ENCODE assay signal across 8 cellular contexts in the genomic region with DNA sequence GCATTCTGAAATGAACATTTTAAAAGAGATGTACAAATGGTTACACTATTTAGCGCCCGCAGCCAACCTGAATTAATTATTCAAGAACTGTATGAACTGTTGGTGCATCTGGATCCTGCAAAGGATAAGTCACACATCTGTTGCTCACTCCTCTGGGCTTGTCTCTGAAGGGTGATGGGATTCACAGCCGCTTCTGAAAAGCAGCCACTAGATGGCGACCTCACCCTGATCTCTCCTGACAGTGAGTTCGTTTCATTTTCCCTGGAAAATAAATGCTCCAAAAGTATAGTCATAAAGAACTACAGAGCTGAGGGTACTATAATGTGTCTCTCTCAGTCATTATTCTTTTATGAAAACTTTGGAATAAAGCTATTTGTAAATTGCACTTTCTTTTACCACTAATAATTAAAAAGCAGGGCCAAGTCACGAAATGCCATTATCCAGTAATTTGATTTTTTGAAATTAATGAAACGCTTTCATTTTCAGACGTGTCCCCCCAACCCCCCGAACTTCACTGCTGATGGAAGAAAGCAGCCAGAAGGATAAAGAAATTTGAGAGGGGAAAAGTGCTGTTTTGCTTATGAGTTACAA.
DNase-seq lines count a peak whose midpoint lies in the region; ATAC-seq, FAIRE-seq and TF ChIP-seq lines count a peak whose summit lies in the region.

No MANE protein-coding gene starts in this region.

- DNase-seq in Caki2 (ENCODE audit: low read depth) (peak; percentile 22), KBM-7 (peak; percentile 59), OCI-M1 (lab: John Stamatoyannopoulos, UW) (peak; percentile 67), foreskin melanocyte (peak; percentile 60), pancreas (peak; percentile 40 to 82 (median 56)), ureter (ENCODE audit: low spot score) (peak; percentile 76)
- peak; percentile 14 for DNase-seq in activated T-helper 2 cell treated with anti-CD3 and anti-CD28 coated beads, Interferon-gamma antibody, Interleukin-2, Interleukin-4, amounts not matched to agents 10 μg/mL and 5 μg/mL and 100 μg/mL, durations not matched to agents 14 hours and 24 hours and 36 hours (ENCODE audit: low spot score)

- peak overlapping the region in 1 of 4 donors; percentile 4 for H3K4me3 ChIP-seq in pancreas

- H3K4me1 ChIP-seq in pancreas = peaks cover 0 to 3% (median 0%) of the 10 kb centered on the region in 3 donors

- intact Hi-C loops in activated T-helper 2 cell treated with anti-CD3 and anti-CD28 coated beads, Interferon-gamma antibody, Interleukin-2, Interleukin-4, amounts not matched to agents 10 μg/mL and 5 μg/mL and 100 μg/mL, durations not matched to agents 14 hours and 24 hours and 36 hours (cut with micrococcal nuclease) = no loop called here
- intact Hi-C loops in pancreas (cut with DNase I) = loop anchor here in 1 of 3 donors (10.0 kb wide), 1 partner anchor 1885 kb away; no protein-coding TSS in a partner anchor

- H3K27me3 Mint-ChIP-seq in activated T-helper 2 cell treated with anti-CD3 and anti-CD28 coated beads, Interferon-gamma antibody, Interleukin-2, Interleukin-4, amounts not matched to agents 10 μg/mL and 5 μg/mL and 100 μg/mL, durations not matched to agents 14 hours and 24 hours and 36 hours (ENCODE audit: low read depth) = no peaks in the 10 kb centered on the region

- no peaks in the 10 kb centered on the region for H3K4me1 Mint-ChIP-seq in activated T-helper 2 cell treated with anti-CD3 and anti-CD28 coated beads, Interferon-gamma antibody, Interleukin-2, Interleukin-4, amounts not matched to agents 10 μg/mL and 5 μg/mL and 100 μg/mL, durations not matched to agents 14 hours and 24 hours and 36 hours (ENCODE audit: low read depth)

- H3K27me3 ChIP-seq in pancreas = no peaks in the 10 kb centered on the region

- ATAC-seq in GM21367 (IDR thresholded peaks at IDR 0.05; ENCODE audit: unreplicated experiment) = peak; percentile 70
- ATAC-seq in pancreas = peak; percentile 67 to 91 (median 89)

- WGBS in pancreas, 2 donors = 20 to 25% methylated on average over 9 of the region's 9 CpGs

- FAIRE-seq in pancreas (lab: Jason Lieb, UNC) = peak; percentile 41

- in situ Hi-C loops in Caki2 (cut with HindIII; ENCODE audit: low pct_unique_long_range_greater_than_20kb, low sequenced_read_pairs) = no loop called here
- in situ Hi-C loops in KBM-7 (cut with MboI; ENCODE audit: low pct_unique_long_range_greater_than_20kb, low sequenced_read_pairs) = no loop called here

- no peaks in the 10 kb centered on the region for H3K9me3 ChIP-seq in pancreas

- H3K36me3 Mint-ChIP-seq in activated T-helper 2 cell treated with anti-CD3 and anti-CD28 coated beads, Interferon-gamma antibody, Interleukin-2, Interleukin-4, amounts not matched to agents 10 μg/mL and 5 μg/mL and 100 μg/mL, durations not matched to agents 14 hours and 24 hours and 36 hours (ENCODE audit: low read depth) = no peaks in the 10 kb centered on the region

- no peak overlapping the region for H3K27ac Mint-ChIP-seq in activated T-helper 2 cell treated with anti-CD3 and anti-CD28 coated beads, Interferon-gamma antibody, Interleukin-2, Interleukin-4, amounts not matched to agents 10 μg/mL and 5 μg/mL and 100 μg/mL, durations not matched to agents 14 hours and 24 hours and 36 hours

- no peaks in the 10 kb centered on the region for H3K9me3 Mint-ChIP-seq in activated T-helper 2 cell treated with anti-CD3 and anti-CD28 coated beads, Interferon-gamma antibody, Interleukin-2, Interleukin-4, amounts not matched to agents 10 μg/mL and 5 μg/mL and 100 μg/mL, durations not matched to agents 14 hours and 24 hours and 36 hours

- no peaks in the 10 kb centered on the region for H3K36me3 ChIP-seq in pancreas

- no peak overlapping the region for H3K27ac ChIP-seq in pancreas

- no peak overlapping the region for H3K4me3 Mint-ChIP-seq in activated T-helper 2 cell treated with anti-CD3 and anti-CD28 coated beads, Interferon-gamma antibody, Interleukin-2, Interleukin-4, amounts not matched to agents 10 μg/mL and 5 μg/mL and 100 μg/mL, durations not matched to agents 14 hours and 24 hours and 36 hours (ENCODE audit: low read depth)

- peak; percentile 73 to 87 (median 84) for TF ChIP-seq CTCF in pancreas (IDR thresholded peaks at IDR 0.05)

Comparison
In these comparisons a context has a peak if more than half of its experiments do, and no peak if none do; other contexts are left out.
1. DNase-seq: peak in every context shown above with its lines; median percentile 76 in ureter; 67 in OCI-M1; 60 in foreskin melanocyte; 59 in KBM-7; 56 in pancreas; 22 in Caki2; 14 in activated T-helper 2 cell treated with anti-CD3 and anti-CD28 coated beads, Interferon-gamma antibody, Interleukin-2, Interleukin-4, amounts not matched to agents 10 μg/mL and 5 μg/mL and 100 μg/mL, durations not matched to agents 14 hours and 24 hours and 36 hours.